In genomic region chr7:135974667-135975066, GRCh38 we compare ENCODE assay signal across 14 cellular contexts. TPM values are rescaled to one million over a fixed set of nuclear protein-coding genes. Genes with fewer than 3 reads are reported as not detected.
A peak's percentile ranks its signal among the peaks of the same experiment; 100 is the strongest.
DNase-seq lines count a peak whose midpoint lies in the region; ATAC-seq, FAIRE-seq and TF ChIP-seq lines count a peak whose summit lies in the region.
"Had no signal": no experiment of that assay in that cellular context is flagged by ENCODE, and none has a peak within 500 bp of the region (broad histone marks: within the 10 kb centered on the region; RNA-seq: fewer than 3 reads in every experiment).

No MANE protein-coding gene starts in this region.

- peak overlapping the region in 1 of 3 donors; percentile 56 for H3K27ac Mint-ChIP-seq in CD4-positive, CD25-positive, alpha-beta regulatory T cell
- no peak overlapping the region for H3K27ac Mint-ChIP-seq in activated CD8-positive, alpha-beta T cell treated with anti-CD3 and anti-CD28 coated beads for 36 hours
- peak overlapping the region in 4 of 9 donors; percentile 2 to 82 (median 30) for H3K27ac Mint-ChIP-seq in naive thymus-derived CD4-positive, alpha-beta T cell

- intact Hi-C loops in activated CD8-positive, alpha-beta T cell treated with anti-CD3 and anti-CD28 coated beads for 36 hours (cut with micrococcal nuclease), result no loop called here
- intact Hi-C loops in naive thymus-derived CD4-positive, alpha-beta T cell (cut with micrococcal nuclease), result loop anchor here (5.0 to 10.0 kb wide), 5 partner anchors 690 to 1517 kb away; partner anchors contain the start of genes AGBL3 (in 2 of the 2) and AKR1B1 (in 1 of the 2)

- H3K4me1 Mint-ChIP-seq in CD4-positive, CD25-positive, alpha-beta regulatory T cell, result peaks cover 25 to 85% (median 53%) of the 10 kb centered on the region in 4 donors
- H3K4me1 Mint-ChIP-seq in activated CD8-positive, alpha-beta T cell treated with anti-CD3 and anti-CD28 coated beads for 36 hours (ENCODE audit: low read depth), result peaks cover 68% of the 10 kb centered on the region
- peaks cover 42 to 79% (median 71%) of the 10 kb centered on the region in 7 donors for H3K4me1 Mint-ChIP-seq in naive thymus-derived CD4-positive, alpha-beta T cell

- CTCF ChIA-PET in activated CD8-positive, alpha-beta T cell treated with anti-CD3 and anti-CD28 coated beads for 36 hours (lab: Charles Lee), result no interaction called here
- CTCF ChIA-PET in naive thymus-derived CD4-positive, alpha-beta T cell (lab: Charles Lee), result no interaction called here

- peaks cover 19% of the 10 kb centered on the region for H3K36me3 ChIP-seq in CD4-positive, CD25-positive, alpha-beta regulatory T cell (ENCODE audit: control insufficient read depth, insufficient read depth, low read length)
- peaks cover 0 to 5% (median 0%) of the 10 kb centered on the region in 3 experiments for H3K36me3 ChIP-seq in naive thymus-derived CD4-positive, alpha-beta T cell (ENCODE audit: control insufficient read depth in 2 of 3, insufficient read depth in 3 of 3, low read length in 3 of 3)
- peaks cover 0 to 3% of the 10 kb centered on the region in 2 donors for H3K36me3 ChIP-seq in small intestine (ENCODE audit: control insufficient read depth in 2 of 2, insufficient read depth in 2 of 2, low read length in 2 of 2)
- H3K36me3 ChIP-seq: thyroid gland had no signal

- WGBS in small intestine, 3 donors, result 58 to 74% (median 58%) methylated on average over 1 of the region's 1 CpG

- H3K9me3 ChIP-seq in CD4-positive, CD25-positive, alpha-beta regulatory T cell (ENCODE audit: control insufficient read depth in 2 of 2, low read length in 2 of 2), result no peaks in the 10 kb centered on the region
- no peaks in the 10 kb centered on the region for H3K9me3 ChIP-seq in naive thymus-derived CD4-positive, alpha-beta T cell (ENCODE audit: control insufficient read depth in 2 of 3, low read length in 3 of 3)
- no peaks in the 10 kb centered on the region for H3K9me3 ChIP-seq in small intestine (ENCODE audit: control insufficient read depth, low read depth)
- H3K9me3 ChIP-seq: gastroesophageal sphincter, thyroid gland had no signal

- peak in 1 of 3 donors; percentile 7 for DNase-seq in CD4-positive, CD25-positive, alpha-beta regulatory T cell
- no peak for DNase-seq in activated CD8-positive, alpha-beta T cell treated with anti-CD3 and anti-CD28 coated beads for 36 hours
- no peak for DNase-seq in naive thymus-derived CD4-positive, alpha-beta T cell
- DNase-seq in NCI-H1092 (lab: John Stamatoyannopoulos, UW) (no peak), GM20000 (ENCODE audit: low spot score) (no peak), cerebellar nuclear complex (lab: John Stamatoyannopoulos, UW) (no peak), small intestine (no peak)
- DNase-seq: cortex of kidney, NCI-H2029, T1000, thyroid gland had no signal

- H3K9me3 Mint-ChIP-seq in CD4-positive, CD25-positive, alpha-beta regulatory T cell, result no peaks in the 10 kb centered on the region
- no peaks in the 10 kb centered on the region for H3K9me3 Mint-ChIP-seq in activated CD8-positive, alpha-beta T cell treated with anti-CD3 and anti-CD28 coated beads for 36 hours
- peaks cover 0 to 4% (median 0%) of the 10 kb centered on the region in 11 donors for H3K9me3 Mint-ChIP-seq in naive thymus-derived CD4-positive, alpha-beta T cell

- no peak for ATAC-seq in CD4-positive, CD25-positive, alpha-beta regulatory T cell (ENCODE audit: low read depth in 2 of 2)
- ATAC-seq in GM18519 (IDR thresholded peaks at IDR 0.05; ENCODE audit: low FRiP score, unreplicated experiment), result peak; percentile 12
- no peak for ATAC-seq in activated CD8-positive, alpha-beta T cell treated with anti-CD3 and anti-CD28 coated beads for 36 hours
- no peak for ATAC-seq in naive thymus-derived CD4-positive, alpha-beta T cell
- ATAC-seq: gastroesophageal sphincter, left lobe of liver had no signal

- no peak for FAIRE-seq in small intestine (lab: Jason Lieb, UNC)

- H3K27ac ChIP-seq in CD4-positive, CD25-positive, alpha-beta regulatory T cell (ENCODE audit: insufficient read depth, low read length, poor library complexity, severe bottlenecking), result no peak overlapping the region
- no peak overlapping the region for H3K27ac ChIP-seq in naive thymus-derived CD4-positive, alpha-beta T cell (ENCODE audit: low read depth, low read length)
- no peak overlapping the region for H3K27ac ChIP-seq in small intestine (ENCODE audit: low read depth in 1 of 2, low read length in 1 of 2)
- H3K27ac ChIP-seq: gastroesophageal sphincter, thyroid gland had no signal

- H3K27me3 Mint-ChIP-seq in CD4-positive, CD25-positive, alpha-beta regulatory T cell, result no peaks in the 10 kb centered on the region
- H3K27me3 Mint-ChIP-seq in activated CD8-positive, alpha-beta T cell treated with anti-CD3 and anti-CD28 coated beads for 36 hours, result no peaks in the 10 kb centered on the region
- H3K27me3 Mint-ChIP-seq in naive thymus-derived CD4-positive, alpha-beta T cell, result peaks cover 0 to 2% (median 0%) of the 10 kb centered on the region in 5 donors

- POLR2A ChIA-PET in activated CD8-positive, alpha-beta T cell treated with anti-CD3 and anti-CD28 coated beads for 36 hours (lab: Charles Lee), result no interaction called here
- POLR2A ChIA-PET in naive thymus-derived CD4-positive, alpha-beta T cell (lab: Charles Lee), result interaction anchor here (0.5 to 2.0 kb wide), 4 partner anchors 9 to 511 kb away, joined by 3 to 11 read pairs (median 4); partner anchors contain the start of gene STMP1

- peak overlapping the region in 3 of 4 donors; percentile 65 to 97 (median 86) for H3K4me3 Mint-ChIP-seq in CD4-positive, CD25-positive, alpha-beta regulatory T cell
- peak overlapping the region; percentile 41 for H3K4me3 Mint-ChIP-seq in activated CD8-positive, alpha-beta T cell treated with anti-CD3 and anti-CD28 coated beads for 36 hours
- H3K4me3 Mint-ChIP-seq in naive thymus-derived CD4-positive, alpha-beta T cell, result peak overlapping the region; percentile 52 to 97 (median 68)

- H3K36me3 Mint-ChIP-seq in CD4-positive, CD25-positive, alpha-beta regulatory T cell, result peaks cover 13% of the 10 kb centered on the region
- H3K36me3 Mint-ChIP-seq in activated CD8-positive, alpha-beta T cell treated with anti-CD3 and anti-CD28 coated beads for 36 hours (ENCODE audit: low read depth), result peaks cover 21% of the 10 kb centered on the region
- H3K36me3 Mint-ChIP-seq in naive thymus-derived CD4-positive, alpha-beta T cell, result peaks cover 10 to 28% (median 18%) of the 10 kb centered on the region in 5 donors

- H3K27me3 ChIP-seq in CD4-positive, CD25-positive, alpha-beta regulatory T cell (ENCODE audit: control insufficient read depth, insufficient read depth, low read length), result no peaks in the 10 kb centered on the region
- H3K27me3 ChIP-seq in naive thymus-derived CD4-positive, alpha-beta T cell (ENCODE audit: control insufficient read depth in 2 of 2, insufficient read depth in 2 of 2, low read length in 2 of 2), result no peaks in the 10 kb centered on the region
- no peaks in the 10 kb centered on the region for H3K27me3 ChIP-seq in small intestine (ENCODE audit: control insufficient read depth in 2 of 2, insufficient read depth in 2 of 2, low read length in 2 of 2)
- H3K27me3 ChIP-seq: gastroesophageal sphincter, thyroid gland had no signal

- H3K4me1 ChIP-seq in CD4-positive, CD25-positive, alpha-beta regulatory T cell (ENCODE audit: control insufficient read depth, insufficient read depth, low read length, poor library complexity, severe bottlenecking), result peaks cover 51% of the 10 kb centered on the region
- peaks cover 20 to 43% of the 10 kb centered on the region in 2 donors for H3K4me1 ChIP-seq in naive thymus-derived CD4-positive, alpha-beta T cell (ENCODE audit: control insufficient read depth in 2 of 2, insufficient read depth in 2 of 2, low read length in 2 of 2)
- peaks cover 2 to 11% of the 10 kb centered on the region in 2 donors for H3K4me1 ChIP-seq in small intestine (ENCODE audit: control insufficient read depth in 2 of 2, insufficient read depth in 1 of 2, low read depth in 1 of 2, low read length in 1 of 2)

- TF ChIP-seq CTCF in activated CD8-positive, alpha-beta T cell treated with anti-CD3 and anti-CD28 coated beads for 36 hours (IDR thresholded peaks at IDR 0.05), result no peak
- no peak for TF ChIP-seq CTCF in GM20000 (IDR thresholded peaks at IDR 0.05; ENCODE audit: extremely low read depth, missing control alignments)

- H3K4me3 ChIP-seq in CD4-positive, CD25-positive, alpha-beta regulatory T cell (ENCODE audit: low read depth, low read length), result peak overlapping the region; percentile 92
- H3K4me3 ChIP-seq in naive thymus-derived CD4-positive, alpha-beta T cell (ENCODE audit: low read length), result no peak overlapping the region
- no peak overlapping the region for H3K4me3 ChIP-seq in small intestine (ENCODE audit: low read depth in 1 of 2, low read length in 2 of 2)
- H3K4me3 ChIP-seq: gastroesophageal sphincter, thyroid gland had no signal

RNA-seq across cellular contexts. Expression of gene MTPN, which starts 2.5 kb away (rescaled TPM):
- total RNA-seq in CD4-positive, CD25-positive, alpha-beta regulatory T cell, result 106 TPM
- 100 to 1,000 TPM in 2 of 4 donors, 10 to 100 TPM in 2; 75.3 to 121 (median 97.4) TPM for polyA plus RNA-seq in CD4-positive, CD25-positive, alpha-beta regulatory T cell
- total RNA-seq in activated CD8-positive, alpha-beta T cell treated with anti-CD3 and anti-CD28 coated beads for 36 hours, result 100 to 1,000 TPM; 108 to 115 TPM
- total RNA-seq in naive thymus-derived CD4-positive, alpha-beta T cell, result 100 to 1,000 TPM in 2 of 5 experiments, 10 to 100 TPM in 3; 69.7 to 117 (median 80.7) TPM
- polyA plus RNA-seq in naive thymus-derived CD4-positive, alpha-beta T cell, result 10 to 100 TPM; 49.9 to 82.9 TPM
- 10 to 100 TPM; 56.7 to 65.1 (median 59.7) TPM for polyA plus RNA-seq in small intestine
